In the genomic region with DNA sequence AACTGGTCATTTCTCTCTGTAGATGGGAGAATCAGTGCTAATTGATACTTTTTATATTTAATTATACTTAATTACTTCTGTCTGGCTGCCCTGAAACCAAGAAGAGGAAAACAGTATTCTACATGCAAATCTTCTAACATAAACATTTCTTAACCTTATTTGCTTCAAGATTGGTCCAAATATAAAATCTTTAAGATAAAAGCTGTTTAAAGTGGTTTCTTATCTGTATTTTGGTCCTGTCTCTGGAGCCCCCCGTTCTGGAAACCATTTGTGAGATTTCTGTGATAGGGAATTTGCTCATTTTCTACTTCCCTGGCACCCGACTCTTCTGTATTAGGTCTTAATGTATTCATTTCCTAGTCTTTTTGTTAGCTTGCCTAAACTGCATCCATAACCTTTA, we compare ENCODE assay signal across 4 cellular contexts.
"Had no signal": no experiment of that assay in that cellular context is flagged by ENCODE, and none has a peak within 500 bp of the region (broad histone marks: within the 10 kb centered on the region; RNA-seq: fewer than 3 reads in every experiment).

No MANE protein-coding gene starts in this region.

- DNase-seq: IMR-90 had no signal

- H3K27ac ChIP-seq: HL-60 had no signal

- ATAC-seq: HepG2, K562 had no signal

- H3K4me3 ChIP-seq: K562 had no signal
